In genomic region chr20:3906744-3907716, GRCh38 we compare ENCODE assay signal across 8 cellular contexts. TPM values are rescaled to one million over a fixed set of nuclear protein-coding genes. Genes with fewer than 3 reads are reported as not detected.
A peak's percentile ranks its signal among the peaks of the same experiment; 100 is the strongest.
DNase-seq lines count a peak whose midpoint lies in the region; ATAC-seq lines count a peak whose summit lies in the region.
"Not testable (repeated sequence)": the region's sequence is repeated elsewhere in the genome, so short reads cannot be mapped to it uniquely, and the experiment has no call there.

No MANE protein-coding gene starts in this region.

- peak overlapping the region; percentile 53 for H3K27ac ChIP-seq in CD4-positive, alpha-beta memory T cell (ENCODE audit: low read depth, low read length)

- peaks cover 62% of the 10 kb centered on the region for H3K4me1 ChIP-seq in CD4-positive, alpha-beta memory T cell (ENCODE audit: insufficient read depth, low read length)

- H3K27ac Mint-ChIP-seq in CD4-positive, alpha-beta memory T cell: peak overlapping the region; percentile 71 to 92 (median 85)
- H3K27ac Mint-ChIP-seq in activated CD4-positive, alpha-beta T cell treated with anti-CD3 and anti-CD28 coated beads, Interleukin-2, amount 10 ng/mL, durations not matched to agents 24 days and 14 days: peak overlapping the region; percentile 87
- peak overlapping the region; percentile 94 for H3K27ac Mint-ChIP-seq in activated naive CD8-positive, alpha-beta T cell

- peak overlapping the region; percentile 35 to 71 (median 62) for H3K4me3 Mint-ChIP-seq in CD4-positive, alpha-beta memory T cell
- peak overlapping the region; percentile 62 for H3K4me3 Mint-ChIP-seq in activated CD4-positive, alpha-beta T cell treated with anti-CD3 and anti-CD28 coated beads, Interleukin-2, amount 10 ng/mL, durations not matched to agents 24 days and 14 days
- H3K4me3 Mint-ChIP-seq in activated naive CD8-positive, alpha-beta T cell: peak overlapping the region; percentile 60

- intact Hi-C loops in CD4-positive, alpha-beta memory T cell (cut with micrococcal nuclease): loop anchor here (1.0 to 5.0 kb wide), 3 partner anchors 18 to 105 kb away; partner anchors contain the start of gene PANK2
- intact Hi-C loops in activated CD4-positive, alpha-beta T cell treated with anti-CD3 and anti-CD28 coated beads, Interleukin-2, amount 10 ng/mL, durations not matched to agents 24 days and 14 days (cut with micrococcal nuclease): loop anchor here (1.0 to 2.0 kb wide), 3 partner anchors 18 to 176 kb away; partner anchors contain the start of gene PANK2

- ATAC-seq in GM18873 (IDR thresholded peaks at IDR 0.05; ENCODE audit: low FRiP score, unreplicated experiment): peak; percentile 78
- ATAC-seq in GM21515 (IDR thresholded peaks at IDR 0.05; ENCODE audit: unreplicated experiment): peak; percentile 74
- peak; percentile 82 for ATAC-seq in HG02943 (IDR thresholded peaks at IDR 0.05; ENCODE audit: low read depth, unreplicated experiment)
- ATAC-seq in HG03469 (IDR thresholded peaks at IDR 0.05; ENCODE audit: unreplicated experiment): peak; percentile 65

- peaks cover 20 to 42% of the 10 kb centered on the region in 2 donors for H3K36me3 Mint-ChIP-seq in CD4-positive, alpha-beta memory T cell
- H3K36me3 Mint-ChIP-seq in activated CD4-positive, alpha-beta T cell treated with anti-CD3 and anti-CD28 coated beads, Interleukin-2, amount 10 ng/mL, durations not matched to agents 24 days and 14 days (ENCODE audit: low read depth): peaks cover 41% of the 10 kb centered on the region
- H3K36me3 Mint-ChIP-seq in activated naive CD8-positive, alpha-beta T cell: not testable (repeated sequence)

- POLR2A ChIA-PET in CD4-positive, alpha-beta memory T cell (lab: Charles Lee; ENCODE audit: partially characterized antibody): interaction anchor here (0.7 to 2.4 kb wide), 10 partner anchors 11 to 131 kb away, joined by 3 to 16 read pairs (median 4); no protein-coding TSS in a partner anchor

- not testable (repeated sequence) for H3K4me3 ChIP-seq in CD4-positive, alpha-beta memory T cell (ENCODE audit: low read length in 2 of 2)

- not testable (repeated sequence) for H3K9me3 ChIP-seq in CD4-positive, alpha-beta memory T cell (ENCODE audit: control insufficient read depth in 1 of 2, low read length in 2 of 2)

- H3K9me3 Mint-ChIP-seq in CD4-positive, alpha-beta memory T cell; activated CD4-positive, alpha-beta T cell treated with anti-CD3 and anti-CD28 coated beads, Interleukin-2, amount 10 ng/mL, durations not matched to agents 24 days and 14 days; activated naive CD8-positive, alpha-beta T cell (ENCODE audit: low read depth): not testable (repeated sequence)

- peaks cover 34 to 73% (median 56%) of the 10 kb centered on the region in 4 donors for H3K4me1 Mint-ChIP-seq in CD4-positive, alpha-beta memory T cell
- H3K4me1 Mint-ChIP-seq in activated CD4-positive, alpha-beta T cell treated with anti-CD3 and anti-CD28 coated beads, Interleukin-2, amount 10 ng/mL, durations not matched to agents 24 days and 14 days: peaks cover 42% of the 10 kb centered on the region
- H3K4me1 Mint-ChIP-seq in activated naive CD8-positive, alpha-beta T cell (ENCODE audit: low read depth): peaks cover 47% of the 10 kb centered on the region

- H3K27me3 Mint-ChIP-seq in CD4-positive, alpha-beta memory T cell; activated CD4-positive, alpha-beta T cell treated with anti-CD3 and anti-CD28 coated beads, Interleukin-2, amount 10 ng/mL, durations not matched to agents 24 days and 14 days; activated naive CD8-positive, alpha-beta T cell: not testable (repeated sequence)

- CTCF ChIA-PET in CD4-positive, alpha-beta memory T cell (lab: Charles Lee; ENCODE audit: partially characterized antibody): interaction anchor here (0.9 to 1.9 kb wide), 7 partner anchors 19 to 178 kb away, joined by 3 to 7 read pairs (median 4); partner anchors contain the start of gene PANK2

- peak; percentile 33 to 81 (median 39) for DNase-seq in CD4-positive, alpha-beta memory T cell
- peak; percentile 80 for DNase-seq in activated CD4-positive, alpha-beta T cell treated with anti-CD3 and anti-CD28 coated beads, Interleukin-2, amount 10 ng/mL, durations not matched to agents 24 days and 14 days
- DNase-seq in stimulated activated CD4-positive, alpha-beta T cell treated with anti-CD3 and anti-CD28 coated beads, Interleukin-12 subunit alpha, Interleukin-12 subunit beta, amount 100 ng/mL, for 48 hours (ENCODE audit: low read depth in 2 of 3, low spot score in 1 of 3): peak in 2 of 3 donors; percentile 27 to 36

- peaks cover 33% of the 10 kb centered on the region for H3K36me3 ChIP-seq in CD4-positive, alpha-beta memory T cell (ENCODE audit: insufficient read depth, low read length)

- not testable (repeated sequence) for H3K27me3 ChIP-seq in CD4-positive, alpha-beta memory T cell (ENCODE audit: insufficient read depth, low read length)

RNA-seq across cellular contexts. Expression of gene PANK2, which starts 17.8 kb away (rescaled TPM):
- 10 to 100 TPM; 71.4 to 80.5 TPM for total RNA-seq in CD4-positive, alpha-beta memory T cell
- 10 to 100 TPM; 48.5 to 54.3 TPM for polyA plus RNA-seq in CD4-positive, alpha-beta memory T cell
- total RNA-seq in activated CD4-positive, alpha-beta T cell treated with anti-CD3 and anti-CD28 coated beads, Interleukin-2, amount 10 ng/mL, durations not matched to agents 24 days and 14 days: 45.4 and 52.2 TPM in 2 replicates
